Comparison of ENCODE assay signal across 8 cellular contexts in genomic region chr1:152001631-152002584, GRCh38. TPM values are rescaled to one million over a fixed set of nuclear protein-coding genes. Genes with fewer than 3 reads are reported as not detected.
A peak's percentile ranks its signal among the peaks of the same experiment; 100 is the strongest.
DNase-seq lines count a peak whose midpoint lies in the region; ATAC-seq and TF ChIP-seq lines count a peak whose summit lies in the region.

No MANE protein-coding gene starts in this region.

- H3K36me3 Mint-ChIP-seq in MCF 10A (ENCODE audit: insufficient read depth, unreplicated experiment), result peaks cover 6% of the 10 kb centered on the region

- H3K27ac Mint-ChIP-seq in MCF 10A (ENCODE audit: low read depth, unreplicated experiment), result peak overlapping the region; percentile 33

- no TSS peak for BruUV-seq in MCF 10A (replicated peaks; lab: Mats Ljungman, UMichigan)

- no peak for TF ChIP-seq POLR2A in spleen (IDR thresholded peaks at IDR 0.05)

- POLR2A ChIA-PET in MCF 10A (lab: Yijun Ruan, JAX), result interaction anchor here (0.6 to 20.9 kb wide), 23 partner anchors 8 to 767 kb away, joined by 3 to 453 read pairs (median 8); partner anchors contain the start of genes S100A11 and THEM4

- H3K4me3 Mint-ChIP-seq in MCF 10A (ENCODE audit: unreplicated experiment), result peak overlapping the region; percentile 28

- WGBS in spleen, 5 donors, result 68 to 82% (median 74%) methylated on average over 4 of the region's 4 CpGs

- H3K4me1 ChIP-seq in spleen, result peaks cover 0 to 14% (median 10%) of the 10 kb centered on the region in 6 donors

- CTCF ChIA-PET in MCF 10A (lab: Yijun Ruan, JAX), result interaction anchor here (0.5 to 23.4 kb wide), 41 partner anchors 11 to 978 kb away, joined by 3 to 543 read pairs (median 7); partner anchors contain the start of genes S100A11 and THEM4

- DNase-seq in activated gamma-delta T cell treated with Interleukin-2 at 50 U/mL for 16 hours (peak; percentile 79), activated gamma-delta T cell (lab: John Stamatoyannopoulos, UW) (no peak), NCI-H2081 treated with DMSO at 0.1 percent for 48 hours (lab: John Stamatoyannopoulos, UW) (peak; percentile 37), UCSD-AML1 (lab: John Stamatoyannopoulos, UW; ENCODE audit: unreplicated experiment) (peak; percentile 65), MCF 10A (ENCODE audit: unreplicated experiment) (peak; percentile 96), islet precursor cell (peak; percentile 94), spleen (peak; percentile 86)

- H3K27ac ChIP-seq in spleen, result peak overlapping the region in 2 of 8 donors; percentile 14 to 70

- no peak for ATAC-seq in HG02798 (IDR thresholded peaks at IDR 0.05; ENCODE audit: poor library complexity, unreplicated experiment)

- no peaks in the 10 kb centered on the region for H3K9me3 ChIP-seq in spleen

- no peaks in the 10 kb centered on the region for H3K36me3 ChIP-seq in spleen

- no peak overlapping the region for H3K4me3 ChIP-seq in spleen

- intact Hi-C loops in MCF 10A (cut with micrococcal nuclease), result loop anchor here (1.0 to 2.0 kb wide), 6 partner anchors 34 to 468 kb away; no protein-coding TSS in a partner anchor
- intact Hi-C loops in spleen (cut with DNase I; ENCODE audit: low total_unique reads), result no loop called here

- peak; percentile 98 for TF ChIP-seq CTCF in MCF 10A (IDR thresholded peaks at IDR 0.05; ENCODE audit: unreplicated experiment)
- TF ChIP-seq CTCF in spleen (IDR thresholded peaks at IDR 0.05 in 8 of 11, conservative IDR thresholded peaks at IDR 0.05 in 3 of 11), result peak; percentile 78 to 95 (median 90)

- H3K27me3 Mint-ChIP-seq in MCF 10A (ENCODE audit: insufficient read depth, unreplicated experiment), result no peaks in the 10 kb centered on the region

- peaks cover 0 to 52% (median 0%) of the 10 kb centered on the region in 7 donors for H3K27me3 ChIP-seq in spleen (replicated peaks in 1 of 7)

- H3K9me3 Mint-ChIP-seq in MCF 10A (ENCODE audit: unreplicated experiment), result no peaks in the 10 kb centered on the region

- peaks cover 55% of the 10 kb centered on the region for H3K4me1 Mint-ChIP-seq in MCF 10A (ENCODE audit: insufficient read depth, unreplicated experiment)

RNA-seq across cellular contexts. Expression of gene S100A10, which starts 8.2 kb away (rescaled TPM):
- total RNA-seq in MCF 10A (2022) (1,693 and 1,694 TPM in 2 replicates), spleen (10 to 100 TPM; 45.6 to 89.8 (median 70.4) TPM)
- 100 to 1,000 TPM in 1 of 3 donors, 10 to 100 TPM in 2; 91.9 to 167 (median 93.7) TPM for polyA plus RNA-seq in spleen

RNA-seq across cellular contexts. Expression of gene S100A11, which starts 34.9 kb away (rescaled TPM):
- total RNA-seq in MCF 10A (2022), result 1,562 and 1,998 TPM in 2 replicates
- 100 to 1,000 TPM; 243 to 555 (median 365) TPM for total RNA-seq in spleen
- polyA plus RNA-seq in spleen, result 100 to 1,000 TPM; 499 to 669 (median 505) TPM

Comparison
In these comparisons a context has a peak if more than half of its experiments do, and no peak if none do; other contexts are left out.
1. RNA of gene S100A10, which starts 8.2 kb away (total RNA-seq): 1,693 to 1,694 TPM in MCF 10A; 45.6 to 89.8 TPM in spleen; every median in the first group is over 10 times any median in the second.